In genomic region chr14:64501326-64502171, GRCh38 we compare ENCODE assay signal across 8 cellular contexts. TPM values are rescaled to one million over a fixed set of nuclear protein-coding genes. Genes with fewer than 3 reads are reported as not detected.
DNase-seq lines count a peak whose midpoint lies in the region; ATAC-seq and TF ChIP-seq lines count a peak whose summit lies in the region.

No MANE protein-coding gene starts in this region.

- no peaks in the 10 kb centered on the region for H3K27me3 Mint-ChIP-seq in activated T-helper 2 cell treated with anti-CD3 and anti-CD28 coated beads, Interferon-gamma antibody, Interleukin-2, Interleukin-4, amounts not matched to agents 10 μg/mL and 5 μg/mL and 100 μg/mL, durations not matched to agents 14 hours and 24 hours and 36 hours (ENCODE audit: low read depth)

- H3K9me3 Mint-ChIP-seq in activated T-helper 2 cell treated with anti-CD3 and anti-CD28 coated beads, Interferon-gamma antibody, Interleukin-2, Interleukin-4, amounts not matched to agents 10 μg/mL and 5 μg/mL and 100 μg/mL, durations not matched to agents 14 hours and 24 hours and 36 hours, result no peaks in the 10 kb centered on the region

- H3F3A ChIP-seq in DOHH2 (ENCODE audit: control insufficient read depth, insufficient read depth), result peaks cover 12% of the 10 kb centered on the region

- H3K79me2 ChIP-seq in DOHH2 (ENCODE audit: control insufficient read depth, low read length), result peaks cover 86% of the 10 kb centered on the region

- no peak for DNase-seq in activated T-helper 2 cell treated with anti-CD3 and anti-CD28 coated beads, Interferon-gamma antibody, Interleukin-2, Interleukin-4, amounts not matched to agents 10 μg/mL and 5 μg/mL and 100 μg/mL, durations not matched to agents 14 hours and 24 hours and 36 hours (ENCODE audit: low spot score)
- DNase-seq in left ventricle myocardium inferior (peak; percentile 66), skeletal muscle cell (ENCODE audit: low read depth) (peak; percentile 67), HUDEP-2 (lab: John Stamatoyannopoulos, UW; ENCODE audit: unreplicated experiment in 76 of 76) (no peak), DMS153 treated with DMSO at 0.1 percent for 48 hours (lab: John Stamatoyannopoulos, UW; ENCODE audit: unreplicated experiment) (no peak)

- H3K4me2 ChIP-seq in DOHH2 (ENCODE audit: low read length), result peak overlapping the region; percentile 90

- intact Hi-C loops in activated T-helper 2 cell treated with anti-CD3 and anti-CD28 coated beads, Interferon-gamma antibody, Interleukin-2, Interleukin-4, amounts not matched to agents 10 μg/mL and 5 μg/mL and 100 μg/mL, durations not matched to agents 14 hours and 24 hours and 36 hours (cut with micrococcal nuclease), result loop anchor here (5.0 to 10.0 kb wide), 4 partner anchors 133 to 1027 kb away; partner anchors contain the start of genes SYNE2 and WDR89
- intact Hi-C loops in left ventricle myocardium inferior (cut with micrococcal nuclease), result no loop called here

- H3K9me3 ChIP-seq in DOHH2 (ENCODE audit: control insufficient read depth, insufficient read depth, low read length) (no peaks in the 10 kb centered on the region), KOPT-K1 (ENCODE audit: insufficient read depth, low read length, poor library complexity, severe bottlenecking) (no peaks in the 10 kb centered on the region), left ventricle myocardium inferior (replicated peaks) (no peaks in the 10 kb centered on the region)

- no peak for TF ChIP-seq CTCF in DOHH2 (IDR thresholded peaks at IDR 0.05; ENCODE audit: low read depth, low read length, poor library complexity, severe bottlenecking)
- TF ChIP-seq CTCF in left ventricle myocardium inferior (IDR thresholded peaks at IDR 0.05; ENCODE audit: borderline replicate concordance), result peak; percentile 26

- H3K27me3 ChIP-seq in DOHH2 (ENCODE audit: control insufficient read depth, low read length), result no peaks in the 10 kb centered on the region; the same call in 1 of the 2 replicates
- no peaks in the 10 kb centered on the region for H3K27me3 ChIP-seq in left ventricle myocardium inferior (ENCODE audit: low read depth)

- peaks cover 58% of the 10 kb centered on the region for H3K36me3 Mint-ChIP-seq in activated T-helper 2 cell treated with anti-CD3 and anti-CD28 coated beads, Interferon-gamma antibody, Interleukin-2, Interleukin-4, amounts not matched to agents 10 μg/mL and 5 μg/mL and 100 μg/mL, durations not matched to agents 14 hours and 24 hours and 36 hours (ENCODE audit: low read depth)

- H3K9me2 ChIP-seq in DOHH2 (replicated peaks; ENCODE audit: control insufficient read depth, low read length), result no peaks in the 10 kb centered on the region

- peaks cover 41% of the 10 kb centered on the region for H3K4me1 ChIP-seq in DOHH2 (ENCODE audit: control insufficient read depth, low read length)
- H3K4me1 ChIP-seq in left ventricle myocardium inferior, result peaks cover 87% of the 10 kb centered on the region

- H4K20me1 ChIP-seq in DOHH2 (ENCODE audit: control insufficient read depth, insufficient read depth, low read depth, low read length), result peaks cover 6% of the 10 kb centered on the region

- ATAC-seq in HG02884 (IDR thresholded peaks at IDR 0.05; ENCODE audit: unreplicated experiment), result no peak

- H3K36me3 ChIP-seq in DOHH2 (ENCODE audit: control insufficient read depth, low read length), result peaks cover 82% of the 10 kb centered on the region
- peaks cover 14% of the 10 kb centered on the region for H3K36me3 ChIP-seq in KOPT-K1 (ENCODE audit: insufficient read depth, low read length)
- no peaks in the 10 kb centered on the region for H3K36me3 ChIP-seq in left ventricle myocardium inferior

- H3K27ac ChIP-seq in DOHH2 (ENCODE audit: low read depth, low read length) (peak overlapping the region; percentile 95), KOPT-K1 (ENCODE audit: low read depth, low read length, poor library complexity, severe bottlenecking) (peak overlapping the region; percentile 96), left ventricle myocardium inferior (replicated peaks) (peak overlapping the region; percentile 100)

- peaks cover 47% of the 10 kb centered on the region for H3K4me1 Mint-ChIP-seq in activated T-helper 2 cell treated with anti-CD3 and anti-CD28 coated beads, Interferon-gamma antibody, Interleukin-2, Interleukin-4, amounts not matched to agents 10 μg/mL and 5 μg/mL and 100 μg/mL, durations not matched to agents 14 hours and 24 hours and 36 hours (ENCODE audit: low read depth)

- H3K4me3 ChIP-seq in DOHH2 (ENCODE audit: low read length) (peak overlapping the region; percentile 87), left ventricle myocardium inferior (peak overlapping the region; percentile 95), skeletal muscle cell (ENCODE audit: low read depth, low read length) (peak overlapping the region; percentile 88)

- H3K27ac Mint-ChIP-seq in activated T-helper 2 cell treated with anti-CD3 and anti-CD28 coated beads, Interferon-gamma antibody, Interleukin-2, Interleukin-4, amounts not matched to agents 10 μg/mL and 5 μg/mL and 100 μg/mL, durations not matched to agents 14 hours and 24 hours and 36 hours, result peak overlapping the region; percentile 97

- peak overlapping the region; percentile 95 for H3K4me3 Mint-ChIP-seq in activated T-helper 2 cell treated with anti-CD3 and anti-CD28 coated beads, Interferon-gamma antibody, Interleukin-2, Interleukin-4, amounts not matched to agents 10 μg/mL and 5 μg/mL and 100 μg/mL, durations not matched to agents 14 hours and 24 hours and 36 hours (ENCODE audit: low read depth)

RNA-seq across cellular contexts. Expression of gene ZBTB25, which starts 2.1 kb away (rescaled TPM):
- 24.7 and 24.9 TPM in 2 replicates for total RNA-seq in activated T-helper 2 cell treated with anti-CD3 and anti-CD28 coated beads, Interferon-gamma antibody, Interleukin-2, Interleukin-4, amounts not matched to agents 10 μg/mL and 5 μg/mL and 100 μg/mL, durations not matched to agents 14 hours and 24 hours and 36 hours
- total RNA-seq in left ventricle myocardium inferior, result 20.8 TPM

RNA-seq across cellular contexts. Expression of gene ZBTB1, which starts 3.0 kb away (rescaled TPM):
- 51.1 and 52.8 TPM in 2 replicates for total RNA-seq in activated T-helper 2 cell treated with anti-CD3 and anti-CD28 coated beads, Interferon-gamma antibody, Interleukin-2, Interleukin-4, amounts not matched to agents 10 μg/mL and 5 μg/mL and 100 μg/mL, durations not matched to agents 14 hours and 24 hours and 36 hours
- total RNA-seq in left ventricle myocardium inferior, result 25.9 TPM

RNA-seq across cellular contexts. Expression of gene AKAP5, which starts 36.2 kb away (rescaled TPM):
- 2.3 and 2.5 TPM in 2 replicates for total RNA-seq in activated T-helper 2 cell treated with anti-CD3 and anti-CD28 coated beads, Interferon-gamma antibody, Interleukin-2, Interleukin-4, amounts not matched to agents 10 μg/mL and 5 μg/mL and 100 μg/mL, durations not matched to agents 14 hours and 24 hours and 36 hours
- total RNA-seq in left ventricle myocardium inferior, result 0.19 TPM

RNA-seq across cellular contexts. Expression of gene HSPA2, which starts 39.0 kb away (rescaled TPM):
- total RNA-seq in activated T-helper 2 cell treated with anti-CD3 and anti-CD28 coated beads, Interferon-gamma antibody, Interleukin-2, Interleukin-4, amounts not matched to agents 10 μg/mL and 5 μg/mL and 100 μg/mL, durations not matched to agents 14 hours and 24 hours and 36 hours, result 6.6 and 7.1 TPM in 2 replicates
- total RNA-seq in left ventricle myocardium inferior, result 34.0 TPM

RNA-seq across cellular contexts. Expression of gene PPP1R36, which starts 48.2 kb away (rescaled TPM):
- total RNA-seq in activated T-helper 2 cell treated with anti-CD3 and anti-CD28 coated beads, Interferon-gamma antibody, Interleukin-2, Interleukin-4, amounts not matched to agents 10 μg/mL and 5 μg/mL and 100 μg/mL, durations not matched to agents 14 hours and 24 hours and 36 hours, result not detected in 2 replicates
- total RNA-seq in left ventricle myocardium inferior, result 0.36 TPM

Comparison
In these comparisons a context has a peak if more than half of its experiments do, and no peak if none do; other contexts are left out.
1. DNase-seq: peak in left ventricle myocardium inferior (single experiment) and skeletal muscle cell (single experiment); none in activated T-helper 2 cell treated with anti-CD3 and anti-CD28 coated beads, Interferon-gamma antibody, Interleukin-2, Interleukin-4, amounts not matched to agents 10 μg/mL and 5 μg/mL and 100 μg/mL, durations not matched to agents 14 hours and 24 hours and 36 hours (single experiment), HUDEP-2 (0 of 76) and DMS153 treated with DMSO at 0.1 percent for 48 hours (single experiment).
2. Peak in every context shown above with its lines, with median percentiles within 50 percentile points of each other: H3K27ac ChIP-seq and H3K4me3 ChIP-seq.